8 cellular contexts compared by ENCODE assay signal in the genomic region with DNA sequence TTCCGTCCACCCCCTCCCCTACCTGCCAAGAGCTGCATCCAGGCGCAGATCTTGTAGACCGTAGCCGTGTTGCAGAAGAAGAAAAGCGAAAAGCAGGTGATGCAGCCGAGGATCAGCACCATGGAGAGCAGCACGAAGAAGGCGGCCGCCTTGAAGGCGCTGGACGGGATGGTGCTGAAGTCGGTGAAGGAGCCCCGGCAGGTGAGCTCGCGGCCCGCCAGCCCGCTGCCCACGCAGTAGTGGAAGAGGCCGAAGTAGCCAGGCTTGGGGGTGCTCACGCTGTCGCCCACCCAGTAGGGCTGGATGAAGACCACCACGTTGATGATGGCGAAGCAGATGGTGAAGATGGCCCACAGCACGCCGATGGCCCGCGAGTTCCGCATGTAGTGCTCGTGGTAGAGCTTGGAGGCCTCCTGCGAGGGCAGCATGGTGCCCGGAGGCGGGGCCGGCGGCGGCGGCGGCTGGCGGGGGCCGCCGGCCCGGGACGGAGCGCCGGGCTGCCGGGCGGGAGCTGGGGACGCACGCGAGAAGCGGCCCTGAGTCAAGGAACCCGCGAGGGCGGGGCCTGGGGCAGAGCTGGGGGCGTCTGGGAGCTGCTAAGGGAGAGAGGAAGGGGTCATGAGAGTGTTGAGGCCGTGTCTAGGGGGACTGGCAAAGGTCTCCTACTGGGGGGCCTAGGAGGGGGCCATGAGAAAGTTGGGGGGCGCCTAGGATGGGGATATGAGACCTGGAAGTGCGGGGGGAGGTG. TPM values are rescaled to one million over a fixed set of nuclear protein-coding genes. Genes with fewer than 3 reads are reported as not detected.
DNase-seq lines count a peak whose midpoint lies in the region; ATAC-seq and TF ChIP-seq lines count a peak whose summit lies in the region.

No MANE protein-coding gene starts in this region.

- H3K9me3 ChIP-seq in NT2/D1 (ENCODE audit: insufficient read depth, low read length) (no peaks in the 10 kb centered on the region), gastroesophageal sphincter (no peaks in the 10 kb centered on the region), esophagus muscularis mucosa (no peaks in the 10 kb centered on the region)

- H3K4me1 ChIP-seq in NT2/D1 (ENCODE audit: insufficient read depth, insufficient read length), result no peaks in the 10 kb centered on the region
- peaks cover 0 to 9% (median 0%) of the 10 kb centered on the region in 3 donors for H3K4me1 ChIP-seq in gastroesophageal sphincter
- H3K4me1 ChIP-seq in esophagus muscularis mucosa, result peaks cover 0 to 6% (median 4%) of the 10 kb centered on the region in 4 donors

- H3K27me3 Mint-ChIP-seq in stimulated activated naive CD8-positive, alpha-beta T cell treated with anti-CD3 and anti-CD28 coated beads, Interleukin-15, amount 100 ng/mL, for 72 hours, result peaks cover 76% of the 10 kb centered on the region

- H3K36me3 ChIP-seq in NT2/D1 (ENCODE audit: insufficient read depth, insufficient read length, low read length) (no peaks in the 10 kb centered on the region), brain microvascular endothelial cell (replicated peaks) (no peaks in the 10 kb centered on the region), gastroesophageal sphincter (no peaks in the 10 kb centered on the region), esophagus muscularis mucosa (no peaks in the 10 kb centered on the region)

- H3K27ac ChIP-seq in brain microvascular endothelial cell (no peak overlapping the region), gastroesophageal sphincter (no peak overlapping the region), esophagus muscularis mucosa (replicated peaks in 1 of 4) (no peak overlapping the region)

- DNase-seq in GM03348 (ENCODE audit: low spot score), result peak; percentile 61
- DNase-seq in NT2/D1 (ENCODE audit: low read depth, low spot score), result peak; percentile 82
- peak; percentile 44 for DNase-seq in brain microvascular endothelial cell
- DNase-seq in left kidney (ENCODE audit: low read depth, low spot score), result peak; percentile 92
- DNase-seq in stimulated activated naive CD8-positive, alpha-beta T cell treated with anti-CD3 and anti-CD28 coated beads, Interleukin-15, amount 100 ng/mL, for 72 hours, result peak; percentile 29 to 30
- no peak for DNase-seq in esophagus muscularis mucosa (ENCODE audit: extremely low spot score)
- no peak for DNase-seq in H4 (ENCODE audit: low spot score)

- no peak for TF ChIP-seq EP300 in gastroesophageal sphincter (IDR thresholded peaks at IDR 0.05)
- TF ChIP-seq EP300 in esophagus muscularis mucosa (IDR thresholded peaks at IDR 0.05), result no peak

- H3K9me3 Mint-ChIP-seq in stimulated activated naive CD8-positive, alpha-beta T cell treated with anti-CD3 and anti-CD28 coated beads, Interleukin-15, amount 100 ng/mL, for 72 hours, result peaks cover 10 to 14% of the 10 kb centered on the region in 2 donors

- H3K27me3 ChIP-seq in NT2/D1 (ENCODE audit: insufficient read depth, insufficient read length) (peaks cover 59% of the 10 kb centered on the region), brain microvascular endothelial cell (replicated peaks) (peaks cover 23% of the 10 kb centered on the region), gastroesophageal sphincter (peaks cover 77% of the 10 kb centered on the region), esophagus muscularis mucosa (peaks cover 0 to 68% (median 22%) of the 10 kb centered on the region in 4 donors)

- intact Hi-C loops in esophagus muscularis mucosa (cut with DNase I), result no loop called here

- H3K4me1 Mint-ChIP-seq in stimulated activated naive CD8-positive, alpha-beta T cell treated with anti-CD3 and anti-CD28 coated beads, Interleukin-15, amount 100 ng/mL, for 72 hours, result peaks cover 14% of the 10 kb centered on the region

- peak overlapping the region in 1 of 2 donors; percentile 42 for H3K4me3 Mint-ChIP-seq in stimulated activated naive CD8-positive, alpha-beta T cell treated with anti-CD3 and anti-CD28 coated beads, Interleukin-15, amount 100 ng/mL, for 72 hours

- TF ChIP-seq POLR2A in gastroesophageal sphincter (IDR thresholded peaks at IDR 0.05) (no peak), esophagus muscularis mucosa (IDR thresholded peaks at IDR 0.05; ENCODE audit: low read depth) (no peak)

- H3K4me3 ChIP-seq in NT2/D1 (ENCODE audit: insufficient read length, low read depth), result peak overlapping the region; percentile 55
- no peak overlapping the region for H3K4me3 ChIP-seq in brain microvascular endothelial cell (ENCODE audit: low read depth, low read length)
- no peak overlapping the region for H3K4me3 ChIP-seq in gastroesophageal sphincter
- H3K4me3 ChIP-seq in esophagus muscularis mucosa, result no peak overlapping the region

- WGBS in gastroesophageal sphincter (ENCODE audit: low coverage in 1 of 2), 2 donors, result 0 to 13% methylated on average over 1 to 5 of the region's 57 CpGs
- WGBS in esophagus muscularis mucosa, result 7% methylated on average over 27 of the region's 57 CpGs

- ATAC-seq in stimulated activated naive CD8-positive, alpha-beta T cell treated with anti-CD3 and anti-CD28 coated beads, Interleukin-15, amount 100 ng/mL, for 72 hours, result no peak
- no peak for ATAC-seq in gastroesophageal sphincter

- no peak overlapping the region for H3K27ac Mint-ChIP-seq in stimulated activated naive CD8-positive, alpha-beta T cell treated with anti-CD3 and anti-CD28 coated beads, Interleukin-15, amount 100 ng/mL, for 72 hours

- no peak overlapping the region for H3K9ac ChIP-seq in NT2/D1 (ENCODE audit: insufficient read length, low read depth)

- in situ Hi-C loops in brain microvascular endothelial cell (cut with HindIII; ENCODE audit: low pct_ligation_motif_present, low sequenced_read_pairs), result no loop called here

- TF ChIP-seq CTCF in brain microvascular endothelial cell (IDR thresholded peaks at IDR 0.05; ENCODE audit: low read depth, low read length, missing control alignments) (no peak), gastroesophageal sphincter (IDR thresholded peaks at IDR 0.05) (no peak), esophagus muscularis mucosa (IDR thresholded peaks at IDR 0.05) (no peak)

RNA-seq across cellular contexts. Expression of gene LHFPL4, which starts 1.2 kb away (rescaled TPM):
- under 1 TPM in 2 of 4 donors, not detected in 2; 0.04 to 0.13 TPM for total RNA-seq in gastroesophageal sphincter
- under 1 TPM in 3 of 4 donors, not detected in 1; 0.13 to 0.17 (median 0.17) TPM for total RNA-seq in esophagus muscularis mucosa
- total RNA-seq in H4 (2014; rRNA removed; shearing (Covaris generic)), result 0.02 TPM in 1 of 2 replicates, not detected in the other

Comparison
In these comparisons a context has a peak if more than half of its experiments do, and no peak if none do; other contexts are left out.
1. DNase-seq: peak in GM03348 (single experiment), NT2/D1 (single experiment), brain microvascular endothelial cell (single experiment), left kidney (single experiment) and stimulated activated naive CD8-positive, alpha-beta T cell treated with anti-CD3 and anti-CD28 coated beads, Interleukin-15, amount 100 ng/mL, for 72 hours (2 of 2); none in esophagus muscularis mucosa (single experiment) and H4 (single experiment).